In genomic region chr13:50521750-50522149, GRCh38 we compare ENCODE assay signal across 14 cellular contexts.
DNase-seq lines count a peak whose midpoint lies in the region; ATAC-seq and TF ChIP-seq lines count a peak whose summit lies in the region.
"Had no signal": no experiment of that assay in that cellular context is flagged by ENCODE, and none has a peak within 500 bp of the region (broad histone marks: within the 10 kb centered on the region; RNA-seq: fewer than 3 reads in every experiment).

No MANE protein-coding gene starts in this region.

- no peaks in the 10 kb centered on the region for H3K36me3 ChIP-seq in gastroesophageal sphincter
- H3K36me3 ChIP-seq: prostate gland had no signal

- DNase-seq in RPMI8226 (peak; percentile 61), omental fat pad (ENCODE audit: low spot score) (no peak), NOMO-1 treated with DMSO at 0.1 percent for 48 hours (lab: John Stamatoyannopoulos, UW; ENCODE audit: unreplicated experiment) (no peak), NCI-H526 (lab: John Stamatoyannopoulos, UW) (no peak)
- no peak for DNase-seq in activated CD4-positive, alpha-beta T cell treated with anti-CD3 and anti-CD28 coated beads for 48 hours
- DNase-seq: activated CD8-positive, alpha-beta memory T cell treated with anti-CD3 and anti-CD28 coated beads, Interleukin-2, amount 50 U/mL, for 48 hours; CD4-positive, alpha-beta memory T cell; central memory CD4-positive, alpha-beta T cell; NCI-H526 treated with DMSO at 0.1 percent for 48 hours; T-helper 1 cell had no signal

- H3K4me3 ChIP-seq in gastroesophageal sphincter: no peak overlapping the region
- H3K4me3 ChIP-seq: prostate gland had no signal

- TF ChIP-seq EP300 in gastroesophageal sphincter (IDR thresholded peaks at IDR 0.05): no peak

- no peaks in the 10 kb centered on the region for H3K9me3 ChIP-seq in gastroesophageal sphincter
- H3K9me3 ChIP-seq: prostate gland had no signal

- peak overlapping the region; percentile 53; the same call in 1 of the 2 replicates for H3K27ac ChIP-seq in C4-2B
- peak overlapping the region; percentile 18 to 73 (median 64) for H3K27ac ChIP-seq in gastroesophageal sphincter
- H3K27ac ChIP-seq: prostate gland had no signal

- no peaks in the 10 kb centered on the region for H3K27me3 ChIP-seq in gastroesophageal sphincter

- TF ChIP-seq CTCF in C4-2B (conservative IDR thresholded peaks at IDR 0.05) (no peak), gastroesophageal sphincter (IDR thresholded peaks at IDR 0.05) (no peak), omental fat pad (IDR thresholded peaks at IDR 0.05) (no peak)

- ATAC-seq in gastroesophageal sphincter (peak; percentile 83), omental fat pad (ENCODE audit: low FRiP score) (peak; percentile 68), GM21447 (IDR thresholded peaks at IDR 0.05; ENCODE audit: unreplicated experiment) (no peak)

- WGBS in gastroesophageal sphincter (ENCODE audit: low coverage in 1 of 2), 2 donors: 3% methylated on average over 3 of the region's 3 CpGs

- peaks cover 3 to 71% (median 13%) of the 10 kb centered on the region in 3 donors for H3K4me1 ChIP-seq in gastroesophageal sphincter
- H3K4me1 ChIP-seq: prostate gland had no signal

- no peak for TF ChIP-seq POLR2A in gastroesophageal sphincter (IDR thresholded peaks at IDR 0.05)
